19 cellular contexts compared by ENCODE assay signal in the genomic region with DNA sequence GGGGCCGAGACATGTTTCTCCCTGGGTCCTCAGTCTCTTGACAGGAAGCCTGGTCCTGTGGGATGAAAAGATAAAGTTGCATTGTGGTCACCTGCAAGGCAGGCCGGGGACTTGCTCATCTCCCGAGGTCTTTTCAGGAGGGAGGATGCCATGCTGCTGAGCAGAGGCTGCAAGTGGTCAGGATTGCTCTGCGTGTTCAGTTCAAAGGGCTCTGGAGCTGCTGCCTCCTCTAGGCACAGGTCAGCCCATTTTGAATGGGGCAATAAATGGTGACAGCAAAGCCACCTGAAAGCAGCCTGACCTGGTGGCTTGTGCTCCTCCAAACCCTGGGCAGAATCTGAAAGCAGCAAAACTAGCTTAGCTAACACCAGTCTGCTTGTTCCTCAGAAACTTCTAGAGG. TPM values are rescaled to one million over a fixed set of nuclear protein-coding genes. Genes with fewer than 3 reads are reported as not detected.
A peak's percentile ranks its signal among the peaks of the same experiment; 100 is the strongest.
DNase-seq lines count a peak whose midpoint lies in the region; TF ChIP-seq lines count a peak whose summit lies in the region.
"Not testable (repeated sequence)": the region's sequence is repeated elsewhere in the genome, so short reads cannot be mapped to it uniquely, and the experiment has no call there.
"Had no signal": no experiment of that assay in that cellular context is flagged by ENCODE, and none has a peak within 500 bp of the region (broad histone marks: within the 10 kb centered on the region; RNA-seq: fewer than 3 reads in every experiment).

No MANE protein-coding gene starts in this region.

- not testable (repeated sequence) for H3K27me3 ChIP-seq in BLaER1; SJSA1 (replicated peaks); hepatocyte; osteoblast (ENCODE audit: insufficient read depth, low read length); suprapubic skin

- H4K20me1 ChIP-seq in BLaER1; hepatocyte (ENCODE audit: insufficient read depth, poor library complexity, severe bottlenecking); osteoblast (ENCODE audit: insufficient read depth, low read length): not testable (repeated sequence)

- not testable (repeated sequence) for H2AFZ ChIP-seq in hepatocyte; osteoblast (ENCODE audit: low read length)

- 80% methylated on average over 4 of the region's 4 CpGs for WGBS in hepatocyte (ENCODE audit: low lambda C conversion rate, missing lambda C conversion rate)
- WGBS in suprapubic skin, result 85% methylated on average over 4 of the region's 4 CpGs

- not testable (repeated sequence) for H3K79me2 ChIP-seq in hepatocyte; osteoblast (ENCODE audit: insufficient read depth, low read length)

- not testable (repeated sequence) for TF ChIP-seq POLR2A in suprapubic skin (IDR thresholded peaks at IDR 0.05)

- not testable (repeated sequence) for TF ChIP-seq CTCF in coronary artery (IDR thresholded peaks at IDR 0.05); hepatocyte (IDR thresholded peaks at IDR 0.05; ENCODE audit: poor library complexity); osteoblast (IDR thresholded peaks at IDR 0.05; ENCODE audit: extremely low read depth, low read depth, low read length); suprapubic skin (IDR thresholded peaks at IDR 0.05)

- not testable (repeated sequence) for H3K9me2 ChIP-seq in hepatocyte (replicated peaks; ENCODE audit: insufficient read depth)

- TF ChIP-seq EP300 in suprapubic skin (IDR thresholded peaks at IDR 0.05), result not testable (repeated sequence)

- H3K36me3 ChIP-seq in BLaER1 (peaks cover 67% of the 10 kb centered on the region), SJSA1 (peaks cover 20% of the 10 kb centered on the region; the same call in 1 of the 2 replicates), osteoblast (ENCODE audit: insufficient read depth, low read length) (peaks cover 20% of the 10 kb centered on the region), suprapubic skin (peaks cover 35% of the 10 kb centered on the region)
- not testable (repeated sequence) for H3K36me3 ChIP-seq in hepatocyte (replicated peaks; ENCODE audit: insufficient read depth, low read depth)

- not testable (repeated sequence) for H3K4me2 ChIP-seq in BLaER1; hepatocyte; osteoblast (ENCODE audit: insufficient read depth, low read length)

- not testable (repeated sequence) for DNase-seq in SJSA1 (ENCODE audit: low read depth in 1 of 2, low spot score in 2 of 2); coronary artery (ENCODE audit: low spot score); hepatocyte (ENCODE audit: low spot score); osteoblast (ENCODE audit: insufficient read length, low spot score, missing footprints); suprapubic skin (ENCODE audit: low spot score in 2 of 2)

- H3K9ac ChIP-seq in BLaER1, result 0 out of 2 replicates have a peak overlapping the region, but pooled peaks have one; percentile 43

- peak overlapping the region; percentile 13; the same call in 1 of the 2 replicates for H3K27ac ChIP-seq in BLaER1
- peak overlapping the region; percentile 97 for H3K27ac ChIP-seq in SJSA1
- peak overlapping the region; percentile 87 to 95 for H3K27ac ChIP-seq in coronary artery
- H3K27ac ChIP-seq in hepatocyte, result peak overlapping the region; percentile 58
- peak overlapping the region; percentile 98 for H3K27ac ChIP-seq in osteoblast (ENCODE audit: low read depth, low read length)
- peak overlapping the region; percentile 66 for H3K27ac ChIP-seq in suprapubic skin

- H3K4me3 ChIP-seq in BLaER1; SJSA1; coronary artery; hepatocyte; osteoblast (ENCODE audit: insufficient read depth, low read length); suprapubic skin: not testable (repeated sequence)

- H3K9me3 ChIP-seq in BLaER1; SJSA1 (replicated peaks); hepatocyte (ENCODE audit: low read depth); osteoblast (ENCODE audit: low read depth, low read length); suprapubic skin: not testable (repeated sequence)

- H3K4me1 ChIP-seq in BLaER1; hepatocyte (ENCODE audit: insufficient read depth): not testable (repeated sequence)
- H3K4me1 ChIP-seq in SJSA1 (replicated peaks) (peaks cover 65% of the 10 kb centered on the region), osteoblast (ENCODE audit: insufficient read depth, low read length) (peaks cover 41% of the 10 kb centered on the region), suprapubic skin (peaks cover 31% of the 10 kb centered on the region)

RNA-seq across cellular contexts. Expression of gene RHO, which starts 37.4 kb away (rescaled TPM):
- total RNA-seq in SJSA1 (2014; rRNA removed; shearing (Covaris generic)), result not detected in 2 replicates
- total RNA-seq in hepatocyte, result not detected in 2 replicates
- 0.19 TPM in 1 of 2 replicates, not detected in the other for polyA plus RNA-seq in hepatocyte
- total RNA-seq in osteoblast, result not detected in 2 replicates
- total RNA-seq in suprapubic skin, result not detected
- total RNA-seq: A172; activated B cell treated with CpG ODN at 0.5 μM for 24 hours; activated CD4-positive, alpha-beta memory T cell treated with anti-CD3 and anti-CD28 coated beads for 36 hours; cerebellum; fibroblast of villous mesenchyme; G401; kidney; MCF 10A; RPMI7951; ureter had no signal
- polyA plus RNA-seq: BJ, SK-N-SH had no signal

RNA-seq across cellular contexts. Expression of gene IFT122, which starts 51.1 kb away (rescaled TPM):
- 13.3 and 14.4 TPM in 2 replicates for total RNA-seq in SJSA1 (2014; rRNA removed; shearing (Covaris generic))
- total RNA-seq in hepatocyte (14.6 and 17.3 TPM in 2 replicates), osteoblast (30.4 and 30.6 TPM in 2 replicates), suprapubic skin (10 to 100 TPM in 3 of 4 donors, 1 to 10 TPM in 1; 9.5 to 47.6 (median 24.5) TPM)
- polyA plus RNA-seq in hepatocyte, result 11.4 and 15.6 TPM in 2 replicates

RNA-seq across cellular contexts. Expression of gene MBD4, which starts 51.3 kb away (rescaled TPM):
- total RNA-seq in SJSA1 (2014; rRNA removed; shearing (Covaris generic)), result 15.2 and 23.6 TPM in 2 replicates
- 25.0 and 27.5 TPM in 2 replicates for total RNA-seq in hepatocyte
- 20.8 and 22.2 TPM in 2 replicates for polyA plus RNA-seq in hepatocyte
- 37.1 and 41.3 TPM in 2 replicates for total RNA-seq in osteoblast
- 10 to 100 TPM; 14.8 to 42.5 (median 24.0) TPM for total RNA-seq in suprapubic skin

RNA-seq across cellular contexts. Expression of gene H1-8, which starts 51.9 kb away (rescaled TPM):
- total RNA-seq in SJSA1 (2014; rRNA removed; shearing (Covaris generic)), result not detected in 2 replicates
- total RNA-seq in hepatocyte (not detected in 2 replicates), osteoblast (not detected in 2 replicates), suprapubic skin (not detected)
- polyA plus RNA-seq in hepatocyte, result not detected in 2 replicates
- total RNA-seq: A172; activated B cell treated with CpG ODN at 0.5 μM for 24 hours; activated CD4-positive, alpha-beta memory T cell treated with anti-CD3 and anti-CD28 coated beads for 36 hours; cerebellum; fibroblast of villous mesenchyme; G401; kidney; MCF 10A; mesothelial cell of epicardium; RPMI7951; ureter had no signal
- polyA plus RNA-seq: BJ, SK-N-SH had no signal

Comparison
In these comparisons a context has a peak if more than half of its experiments do, and no peak if none do; other contexts are left out.
1. H3K27ac ChIP-seq: peak in every context shown above with its lines; median percentile 98 in osteoblast; 97 in SJSA1; 91 in coronary artery; 66 in suprapubic skin; 58 in hepatocyte; 13 in BLaER1.